Comparison of ENCODE assay signal across 14 cellular contexts in genomic region chr22:24392218-24392931, GRCh38. TPM values are rescaled to one million over a fixed set of nuclear protein-coding genes. Genes with fewer than 3 reads are reported as not detected.
DNase-seq lines count a peak whose midpoint lies in the region; ATAC-seq, FAIRE-seq and TF ChIP-seq lines count a peak whose summit lies in the region.
"Had no signal": no experiment of that assay in that cellular context is flagged by ENCODE, and none has a peak within 500 bp of the region (broad histone marks: within the 10 kb centered on the region; RNA-seq: fewer than 3 reads in every experiment).

No MANE protein-coding gene starts in this region.

- TF ChIP-seq CTCF in endothelial cell of umbilical vein (IDR thresholded peaks at IDR 0.05; ENCODE audit: extremely low read depth in 1 of 2, insufficient read depth in 1 of 2, low read depth in 1 of 2, low read length in 2 of 2): no peak
- no peak for TF ChIP-seq CTCF in gastrocnemius medialis (IDR thresholded peaks at IDR 0.05 in 4 of 5, conservative IDR thresholded peaks at IDR 0.05 in 1 of 5)

- intact Hi-C loops in endothelial cell of umbilical vein (cut with micrococcal nuclease): no loop called here
- intact Hi-C loops in gastrocnemius medialis (cut with DNase I; ENCODE audit: low total_unique reads): no loop called here

- H3K36me3 ChIP-seq in endothelial cell of umbilical vein (ENCODE audit: control insufficient read depth in 2 of 2, extremely low read depth in 1 of 2, insufficient read depth in 2 of 2, low read length in 2 of 2): peaks cover 0 to 1% of the 10 kb centered on the region in 2 experiments
- peaks cover 0 to 3% of the 10 kb centered on the region in 2 donors for H3K36me3 ChIP-seq in gastrocnemius medialis

- in situ Hi-C loops in gastrocnemius medialis (cut with MboI; ENCODE audit: low sequenced_read_pairs in 4 of 4): no loop called here

- TF ChIP-seq POLR2A in endothelial cell of umbilical vein (IDR thresholded peaks at IDR 0.05; ENCODE audit: low read depth, low read length): no peak
- TF ChIP-seq POLR2A in gastrocnemius medialis (IDR thresholded peaks at IDR 0.05): no peak

- H3K9me1 ChIP-seq in endothelial cell of umbilical vein (replicated peaks; ENCODE audit: control insufficient read depth, extremely low read depth, insufficient read depth, low read length): no peaks in the 10 kb centered on the region

- no peaks in the 10 kb centered on the region for H3K27me3 ChIP-seq in endothelial cell of umbilical vein (ENCODE audit: control insufficient read depth in 2 of 2, insufficient read depth in 2 of 2, low read length in 2 of 2)
- H3K27me3 ChIP-seq in gastrocnemius medialis: no peaks in the 10 kb centered on the region
- H3K27me3 ChIP-seq: thyroid gland had no signal

- H3K4me3 Mint-ChIP-seq in T-helper 1 cell treated with Interleukin-12 subunit alpha and Interleukin-12 subunit beta and Interleukin-4 antibody, amounts not matched to agents 30 μg/mL and 1 μg/mL, for 36 hours: peak overlapping the region; percentile 21

- peak overlapping the region; percentile 14 for H3K27ac ChIP-seq in endothelial cell of umbilical vein (ENCODE audit: insufficient read depth, low read depth, low read length)
- peak overlapping the region in 3 of 4 donors; percentile 46 to 68 (median 66) for H3K27ac ChIP-seq in gastrocnemius medialis
- H3K27ac ChIP-seq: RWPE1, thyroid gland had no signal

- H3K36me3 Mint-ChIP-seq in T-helper 1 cell treated with Interleukin-12 subunit alpha and Interleukin-12 subunit beta and Interleukin-4 antibody, amounts not matched to agents 30 μg/mL and 1 μg/mL, for 36 hours (ENCODE audit: low read depth): peaks cover 6% of the 10 kb centered on the region

- no peak overlapping the region for H2AFZ ChIP-seq in endothelial cell of umbilical vein (ENCODE audit: low read depth, low read length)

- no peak for FAIRE-seq in endothelial cell of umbilical vein (lab: Jason Lieb, UNC)

- no TSS peak for BruUV-seq in endothelial cell of umbilical vein (replicated peaks; lab: Mats Ljungman, UMichigan)

- dilution Hi-C loops in endothelial cell of umbilical vein (cut with MboI; ENCODE audit: extremely low pct_ligation_motif_present, low sequenced_read_pairs): no loop called here

- H3K9me3 Mint-ChIP-seq in T-helper 1 cell treated with Interleukin-12 subunit alpha and Interleukin-12 subunit beta and Interleukin-4 antibody, amounts not matched to agents 30 μg/mL and 1 μg/mL, for 36 hours: no peaks in the 10 kb centered on the region

- H3K27me3 Mint-ChIP-seq in T-helper 1 cell treated with Interleukin-12 subunit alpha and Interleukin-12 subunit beta and Interleukin-4 antibody, amounts not matched to agents 30 μg/mL and 1 μg/mL, for 36 hours (ENCODE audit: low read depth): no peaks in the 10 kb centered on the region

- H4K20me1 ChIP-seq in endothelial cell of umbilical vein (replicated peaks; ENCODE audit: control insufficient read depth, extremely low read depth, insufficient read depth, low read length): no peaks in the 10 kb centered on the region

- H3K27ac Mint-ChIP-seq in T-helper 1 cell treated with Interleukin-12 subunit alpha and Interleukin-12 subunit beta and Interleukin-4 antibody, amounts not matched to agents 30 μg/mL and 1 μg/mL, for 36 hours: peak overlapping the region; percentile 45

- H3K4me2 ChIP-seq in endothelial cell of umbilical vein (ENCODE audit: insufficient read depth, low read length): peak overlapping the region; percentile 36

- POLR2A ChIA-PET in endothelial cell of umbilical vein (lab: Charles Lee): no interaction called here

- H3K4me3 ChIP-seq in endothelial cell of umbilical vein (replicated peaks in 1 of 3; ENCODE audit: insufficient read depth in 1 of 3, low read depth in 1 of 3, low read length in 3 of 3) (no peak overlapping the region), gastrocnemius medialis (no peak overlapping the region)
- H3K4me3 ChIP-seq: skin epidermis, thyroid gland had no signal

- no peak overlapping the region for H3K9ac ChIP-seq in endothelial cell of umbilical vein (replicated peaks; ENCODE audit: extremely low read depth, insufficient read depth, low read length)

- DNase-seq in T-helper 1 cell (no peak), M059J (ENCODE audit: low read depth) (peak; percentile 29), endothelial cell of umbilical vein (ENCODE audit: low read depth, low spot score) (no peak), gastrocnemius medialis (no peak), mesenteric fat pad (ENCODE audit: low spot score) (no peak), NOMO-1 treated with dmso at 0.1 percent for 144 hours (lab: John Stamatoyannopoulos, UW; ENCODE audit: unreplicated experiment) (no peak)
- DNase-seq: effector CD4-positive, alpha-beta T cell; glutamatergic neuron; NCI-H510A; thyroid gland had no signal

- CTCF ChIA-PET in endothelial cell of umbilical vein (lab: Charles Lee): interaction anchor here (1.1 to 2.6 kb wide), 4 partner anchors 11 to 32 kb away, joined by 3 to 12 read pairs (median 8); no protein-coding TSS in a partner anchor

- H3K79me2 ChIP-seq in endothelial cell of umbilical vein (ENCODE audit: control insufficient read depth, insufficient read depth, low read length): peaks cover 17% of the 10 kb centered on the region

- peaks cover 25% of the 10 kb centered on the region for H3K4me1 Mint-ChIP-seq in T-helper 1 cell treated with Interleukin-12 subunit alpha and Interleukin-12 subunit beta and Interleukin-4 antibody, amounts not matched to agents 30 μg/mL and 1 μg/mL, for 36 hours (ENCODE audit: low read depth)

- H3K4me1 ChIP-seq in endothelial cell of umbilical vein (ENCODE audit: control insufficient read depth, extremely low read depth, insufficient read depth, low read length) (peaks cover 44% of the 10 kb centered on the region), gastrocnemius medialis (peaks cover 37 to 62% of the 10 kb centered on the region in 2 donors)

- H3K9me3 ChIP-seq in endothelial cell of umbilical vein (replicated peaks; ENCODE audit: control insufficient read depth, insufficient read depth, low read length) (no peaks in the 10 kb centered on the region), gastrocnemius medialis (no peaks in the 10 kb centered on the region)
- H3K9me3 ChIP-seq: thyroid gland had no signal

- ATAC-seq in gastrocnemius medialis: no peak
- ATAC-seq in GM18907 (IDR thresholded peaks at IDR 0.05; ENCODE audit: unreplicated experiment): no peak

TF ChIP-seq in endothelial cell of umbilical vein, 7 proteins besides CTCF, POLR2A, EP300 and RAD21:
- TF ChIP-seq, protein P1, sequence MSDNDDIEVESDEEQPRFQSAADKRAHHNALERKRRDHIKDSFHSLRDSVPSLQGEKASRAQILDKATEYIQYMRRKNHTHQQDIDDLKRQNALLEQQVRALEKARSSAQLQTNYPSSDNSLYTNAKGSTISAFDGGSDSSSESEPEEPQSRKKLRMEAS (IDR thresholded peaks at IDR 0.05; ENCODE audit: insufficient read depth, insufficient read length): no peak
- no peak for TF ChIP-seq GATA2 (IDR thresholded peaks at IDR 0.05; ENCODE audit: insufficient read depth, insufficient read length, low read depth, low read length)

RNA-seq across cellular contexts. Expression of gene ADORA2A, which starts 35.0 kb away (rescaled TPM):
- 2.7 and 5.2 TPM in 2 replicates for total RNA-seq in M059J (2014; rRNA removed; shearing (Covaris generic))
- total RNA-seq in endothelial cell of umbilical vein (17.1 and 20.0 TPM in 2 replicates), gastrocnemius medialis (1 to 10 TPM in 3 of 4 donors, under 1 TPM in 1; 0.39 to 3.6 (median 1.2) TPM), mesenteric fat pad (2.6 TPM)
- 33.1 and 45.3 TPM in 2 replicates for polyA plus RNA-seq in endothelial cell of umbilical vein
- 13.5 and 16.6 TPM in 2 replicates for polyA plus RNA-seq in endothelial cell of umbilical vein (2011; cell fraction: cytosol; rRNA removed)
- polyA plus RNA-seq in endothelial cell of umbilical vein (2011; cell fraction: nucleus; rRNA removed): 14.3 and 15.7 TPM in 2 replicates
- polyA plus RNA-seq in endothelial cell of umbilical vein (2012): 2.9 and 3.6 TPM in 2 replicates
- 34.9 TPM in 2 replicates for polyA minus RNA-seq in endothelial cell of umbilical vein
- polyA minus RNA-seq in endothelial cell of umbilical vein (2011; cell fraction: cytosol; rRNA and poly(A)+ RNA removed): not detected
- polyA minus RNA-seq in endothelial cell of umbilical vein (2011; cell fraction: nucleus; rRNA and poly(A)+ RNA removed): 10.3 and 12.8 TPM in 2 replicates
